Comparison of ENCODE assay signal across 8 cellular contexts in the genomic region with DNA sequence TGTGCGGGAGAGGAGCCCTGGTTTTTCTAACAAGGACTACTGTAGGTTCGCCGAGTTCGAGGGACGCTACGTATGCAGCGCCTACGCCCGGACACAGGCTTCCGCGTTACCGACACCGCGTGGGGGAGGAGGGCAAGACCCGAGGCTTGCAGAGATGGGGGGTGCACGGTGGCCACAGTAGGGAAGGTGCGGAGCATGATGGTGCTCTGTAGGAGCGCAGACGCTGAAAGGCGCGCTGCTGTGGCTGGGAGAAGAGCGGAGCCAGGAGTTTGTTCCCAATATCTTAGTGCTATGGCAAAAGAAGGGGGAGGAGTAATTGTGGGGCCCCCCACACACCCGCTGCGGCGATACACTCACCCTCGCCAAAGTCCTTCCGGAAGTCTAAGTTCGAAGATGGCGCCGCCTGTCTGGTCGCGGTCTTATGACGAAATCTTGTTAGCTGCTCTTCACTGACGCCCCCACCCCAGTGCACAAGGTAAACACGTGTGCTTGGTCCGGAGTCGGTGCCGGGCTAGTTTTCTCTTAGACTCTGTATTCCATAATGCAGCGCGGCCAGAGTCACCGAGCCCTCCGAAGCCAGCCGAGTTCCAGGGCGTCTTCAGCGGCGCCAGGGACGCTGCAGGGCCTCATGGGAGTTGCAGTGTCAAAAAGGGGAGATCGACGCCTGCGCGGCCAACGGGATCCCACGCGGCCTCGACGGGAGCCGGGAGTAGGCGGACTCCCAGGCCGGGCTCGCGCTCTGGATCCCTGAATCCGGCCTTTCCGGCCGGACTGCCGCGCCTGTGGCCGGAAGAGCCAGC. TPM values are rescaled to one million over a fixed set of nuclear protein-coding genes. Genes with fewer than 3 reads are reported as not detected.
DNase-seq lines count a peak whose midpoint lies in the region; ATAC-seq and TF ChIP-seq lines count a peak whose summit lies in the region.

GTF3C2 (minus strand) TSS at position 383 of the 800 bp plus-strand sequence. CDS start 13,210 bp downstream, outside the sequence.

- H3K9me3 ChIP-seq in RWPE2 (ENCODE audit: severe bottlenecking), result no peaks in the 10 kb centered on the region

- H3K27me3 Mint-ChIP-seq in activated T-helper 2 cell treated with anti-CD3 and anti-CD28 coated beads, Interferon-gamma antibody, Interleukin-2, Interleukin-4, amounts not matched to agents 10 μg/mL and 5 μg/mL and 100 μg/mL, durations not matched to agents 14 hours and 24 hours and 36 hours (ENCODE audit: low read depth), result no peaks in the 10 kb centered on the region
- no peaks in the 10 kb centered on the region for H3K27me3 Mint-ChIP-seq in natural killer cell (ENCODE audit: low read depth in 2 of 2)

- peak within 1 kb of the TSS; percentile 98 for H3K27ac Mint-ChIP-seq in activated T-helper 2 cell treated with anti-CD3 and anti-CD28 coated beads, Interferon-gamma antibody, Interleukin-2, Interleukin-4, amounts not matched to agents 10 μg/mL and 5 μg/mL and 100 μg/mL, durations not matched to agents 14 hours and 24 hours and 36 hours
- H3K27ac Mint-ChIP-seq in natural killer cell, result peak within 1 kb of the TSS; percentile 98 to 100

- H3K36me3 Mint-ChIP-seq in activated T-helper 2 cell treated with anti-CD3 and anti-CD28 coated beads, Interferon-gamma antibody, Interleukin-2, Interleukin-4, amounts not matched to agents 10 μg/mL and 5 μg/mL and 100 μg/mL, durations not matched to agents 14 hours and 24 hours and 36 hours (ENCODE audit: low read depth), result peaks cover 32% of the 10 kb centered on the region
- H3K36me3 Mint-ChIP-seq in natural killer cell, result no peaks in the 10 kb centered on the region

- H3K9me3 Mint-ChIP-seq in activated T-helper 2 cell treated with anti-CD3 and anti-CD28 coated beads, Interferon-gamma antibody, Interleukin-2, Interleukin-4, amounts not matched to agents 10 μg/mL and 5 μg/mL and 100 μg/mL, durations not matched to agents 14 hours and 24 hours and 36 hours, result no peaks in the 10 kb centered on the region
- no peaks in the 10 kb centered on the region for H3K9me3 Mint-ChIP-seq in natural killer cell

- H3K36me3 ChIP-seq in RWPE2 (ENCODE audit: low read depth), result peaks cover 21% of the 10 kb centered on the region; the same call in 1 of the 2 replicates

- H3K4me3 Mint-ChIP-seq in activated T-helper 2 cell treated with anti-CD3 and anti-CD28 coated beads, Interferon-gamma antibody, Interleukin-2, Interleukin-4, amounts not matched to agents 10 μg/mL and 5 μg/mL and 100 μg/mL, durations not matched to agents 14 hours and 24 hours and 36 hours (ENCODE audit: low read depth), result peak within 1 kb of the TSS; percentile 100
- H3K4me3 Mint-ChIP-seq in natural killer cell, result peak within 1 kb of the TSS; percentile 99

- H3K4me3 ChIP-seq in RWPE2 (ENCODE audit: severe bottlenecking) (peak within 1 kb of the TSS; percentile 79), fibroblast of mammary gland (ENCODE audit: control insufficient read depth, low read depth, low read length) (peak within 1 kb of the TSS; percentile 99)

- intact Hi-C loops in activated T-helper 2 cell treated with anti-CD3 and anti-CD28 coated beads, Interferon-gamma antibody, Interleukin-2, Interleukin-4, amounts not matched to agents 10 μg/mL and 5 μg/mL and 100 μg/mL, durations not matched to agents 14 hours and 24 hours and 36 hours (cut with micrococcal nuclease), result loop anchor here (1.0 to 2.0 kb wide), 6 partner anchors 14 to 282 kb away; partner anchors contain the start of genes CAD, EIF2B4, MPV17 and NRBP1
- intact Hi-C loops in natural killer cell (cut with micrococcal nuclease), result loop anchor here (1.0 to 5.0 kb wide), 5 partner anchors 14 to 144 kb away; partner anchors contain the start of genes ATRAID, EIF2B4, IFT172 and MPV17

- ATAC-seq in RWPE2 (ENCODE audit: low read depth) (peak; percentile 93), natural killer cell (peak; percentile 82 to 92 (median 83))

- no peak for TF ChIP-seq CTCF in RWPE2 (IDR thresholded peaks at IDR 0.05; ENCODE audit: poor library complexity, severe bottlenecking)
- TF ChIP-seq CTCF in fibroblast of mammary gland (conservative IDR thresholded peaks at IDR 0.05; ENCODE audit: control insufficient read depth, insufficient read depth, low read depth, low read length), result no peak
- no peak for TF ChIP-seq CTCF in natural killer cell (IDR thresholded peaks at IDR 0.05)

- peaks cover 12% of the 10 kb centered on the region for H3K4me1 ChIP-seq in RWPE2 (ENCODE audit: insufficient read depth, poor library complexity, severe bottlenecking)

- no peaks in the 10 kb centered on the region for H3K27me3 ChIP-seq in RWPE2 (ENCODE audit: insufficient read depth, poor library complexity, severe bottlenecking)

- H3K27ac ChIP-seq in RWPE2 (ENCODE audit: poor library complexity, severe bottlenecking), result peak within 1 kb of the TSS; percentile 79

- peaks cover 31% of the 10 kb centered on the region for H3K4me1 Mint-ChIP-seq in activated T-helper 2 cell treated with anti-CD3 and anti-CD28 coated beads, Interferon-gamma antibody, Interleukin-2, Interleukin-4, amounts not matched to agents 10 μg/mL and 5 μg/mL and 100 μg/mL, durations not matched to agents 14 hours and 24 hours and 36 hours (ENCODE audit: low read depth)
- peaks cover 41 to 45% of the 10 kb centered on the region in 2 donors for H3K4me1 Mint-ChIP-seq in natural killer cell

- DNase-seq in EH (ENCODE audit: low read depth) (peak; percentile 97), H4 (ENCODE audit: low spot score) (peak; percentile 91), LoVo (ENCODE audit: low spot score) (peak; percentile 96), RWPE2 (ENCODE audit: low spot score) (peak; percentile 96), fibroblast of mammary gland (ENCODE audit: low read depth) (peak; percentile 98), natural killer cell (peak; percentile 89)
- peak; percentile 90 for DNase-seq in activated T-helper 2 cell treated with anti-CD3 and anti-CD28 coated beads, Interferon-gamma antibody, Interleukin-2, Interleukin-4, amounts not matched to agents 10 μg/mL and 5 μg/mL and 100 μg/mL, durations not matched to agents 14 hours and 24 hours and 36 hours (ENCODE audit: low spot score)
- peak; percentile 93 for DNase-seq in stimulated activated naive CD4-positive, alpha-beta T cell treated with Interleukin-2 at 50 U/mL for 16 hours (lab: John Stamatoyannopoulos, UW)

RNA-seq across cellular contexts. Expression of gene GTF3C2, which starts in this region (rescaled TPM):
- total RNA-seq in H4 (2014; rRNA removed; shearing (Covaris generic)), result 24.5 and 29.9 TPM in 2 replicates
- 65.8 and 66.9 TPM in 2 replicates for total RNA-seq in activated T-helper 2 cell treated with anti-CD3 and anti-CD28 coated beads, Interferon-gamma antibody, Interleukin-2, Interleukin-4, amounts not matched to agents 10 μg/mL and 5 μg/mL and 100 μg/mL, durations not matched to agents 14 hours and 24 hours and 36 hours
- 10 to 100 TPM; 56.1 to 68.7 (median 59.7) TPM for total RNA-seq in natural killer cell

Comparison
In these comparisons a context has a peak if more than half of its experiments do, and no peak if none do; other contexts are left out.
1. Peak in every context shown above with its lines: DNase-seq, ATAC-seq, H3K4me3 ChIP-seq and H3K27ac ChIP-seq.